ENCODE assay signal across 9 cellular contexts in the genomic region with DNA sequence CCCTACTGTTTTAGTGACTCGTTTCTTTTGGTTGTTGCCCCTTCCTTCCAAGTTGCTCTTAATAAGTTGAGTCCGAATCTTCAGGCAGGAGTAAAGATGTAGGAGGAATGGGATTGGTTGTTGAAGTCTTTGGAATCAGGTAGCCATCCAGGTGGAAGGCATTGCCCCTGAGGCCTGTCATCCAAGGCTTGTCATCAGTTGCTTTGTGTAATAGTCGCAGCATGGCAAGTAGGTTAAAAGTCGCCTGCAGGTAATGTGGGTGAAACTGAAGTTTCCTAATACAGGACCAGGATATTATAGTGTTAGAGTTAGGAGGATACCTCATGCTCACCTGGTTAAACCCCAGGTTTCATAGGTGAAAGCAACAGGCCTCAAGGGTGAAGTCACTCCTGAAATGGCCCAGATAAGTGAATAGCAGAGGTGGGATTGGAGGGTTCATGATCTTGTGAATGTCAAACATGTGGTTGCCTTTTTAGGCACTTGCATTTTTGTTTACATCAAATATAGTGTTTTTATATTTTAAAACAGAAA. TPM values are rescaled to one million over a fixed set of nuclear protein-coding genes. Genes with fewer than 3 reads are reported as not detected.
A peak's percentile ranks its signal among the peaks of the same experiment; 100 is the strongest.
DNase-seq lines count a peak whose midpoint lies in the region; ATAC-seq, FAIRE-seq and TF ChIP-seq lines count a peak whose summit lies in the region.
"Had no signal": no experiment of that assay in that cellular context is flagged by ENCODE, and none has a peak within 500 bp of the region (broad histone marks: within the 10 kb centered on the region; RNA-seq: fewer than 3 reads in every experiment).

No MANE protein-coding gene starts in this region.

- ATAC-seq in right lobe of liver (peak in 3 of 4 donors; percentile 4 to 27 (median 24)), HG02678 (IDR thresholded peaks at IDR 0.05; ENCODE audit: unreplicated experiment) (no peak)

- TF ChIP-seq CTCF in astrocyte (IDR thresholded peaks at IDR 0.05; ENCODE audit: insufficient read depth, low read depth, low read length) (no peak), right lobe of liver (IDR thresholded peaks at IDR 0.05) (no peak)

- peak overlapping the region; percentile 96 for H3K4me2 ChIP-seq in astrocyte (ENCODE audit: low read length)

- H3K36me3 Mint-ChIP-seq in activated T-cell treated with anti-CD3 and anti-CD28 coated beads, Interleukin-2, amount 50 U/mL, for 24 hours (ENCODE audit: low read depth), result no peaks in the 10 kb centered on the region
- H3K36me3 Mint-ChIP-seq in astrocyte (ENCODE audit: low read depth, unreplicated experiment), result peaks cover 4% of the 10 kb centered on the region

- FAIRE-seq in astrocyte (lab: Jason Lieb, UNC), result no peak

- peak overlapping the region; percentile 93 for H2AFZ ChIP-seq in astrocyte (ENCODE audit: low read depth, low read length)

- H3K27ac ChIP-seq in astrocyte (ENCODE audit: low read depth, low read length) (no peak overlapping the region), right lobe of liver (peak overlapping the region; percentile 84 to 97 (median 85)), thymus (ENCODE audit: low read depth) (no peak overlapping the region)

- peaks cover 9% of the 10 kb centered on the region for H4K20me1 ChIP-seq in astrocyte (ENCODE audit: insufficient read depth, low read length)

- no peak for TF ChIP-seq POLR2A in right lobe of liver (IDR thresholded peaks at IDR 0.05)

- H3K79me2 ChIP-seq in astrocyte (ENCODE audit: insufficient read depth, low read length), result peaks cover 46% of the 10 kb centered on the region

- H3K36me3 ChIP-seq in astrocyte (ENCODE audit: insufficient read depth, low read length), result peaks cover 2% of the 10 kb centered on the region
- H3K36me3 ChIP-seq in right lobe of liver, result no peaks in the 10 kb centered on the region
- no peaks in the 10 kb centered on the region for H3K36me3 ChIP-seq in thymus (ENCODE audit: control insufficient read depth, insufficient read depth)

- H3K27me3 Mint-ChIP-seq in activated T-cell treated with anti-CD3 and anti-CD28 coated beads, Interleukin-2, amount 50 U/mL, for 24 hours, result peaks cover 29% of the 10 kb centered on the region
- H3K27me3 Mint-ChIP-seq in astrocyte (ENCODE audit: low read depth, unreplicated experiment), result no peaks in the 10 kb centered on the region

- H3K9me3 ChIP-seq in astrocyte (ENCODE audit: insufficient read depth, low read depth, low read length) (no peaks in the 10 kb centered on the region), right lobe of liver (no peaks in the 10 kb centered on the region), thymus (ENCODE audit: control insufficient read depth) (no peaks in the 10 kb centered on the region)

- H3K9me3 Mint-ChIP-seq in activated T-cell treated with anti-CD3 and anti-CD28 coated beads, Interleukin-2, amount 50 U/mL, for 24 hours, result no peaks in the 10 kb centered on the region
- H3K9me3 Mint-ChIP-seq in astrocyte (ENCODE audit: unreplicated experiment), result no peaks in the 10 kb centered on the region

- H3K4me3 ChIP-seq in astrocyte (ENCODE audit: insufficient read depth, low read depth, low read length) (peak overlapping the region; percentile 85), right lobe of liver (peak overlapping the region; percentile 92 to 96 (median 96)), thymus (ENCODE audit: low read length) (peak overlapping the region; percentile 84)

- intact Hi-C loops in right lobe of liver (cut with DNase I), result no loop called here

- H3K4me1 Mint-ChIP-seq in activated T-cell treated with anti-CD3 and anti-CD28 coated beads, Interleukin-2, amount 50 U/mL, for 24 hours (ENCODE audit: low read depth), result peaks cover 13% of the 10 kb centered on the region
- peaks cover 10% of the 10 kb centered on the region for H3K4me1 Mint-ChIP-seq in astrocyte (ENCODE audit: low read depth, unreplicated experiment)

- H3K27me3 ChIP-seq in astrocyte (ENCODE audit: insufficient read depth, low read length) (no peaks in the 10 kb centered on the region), right lobe of liver (no peaks in the 10 kb centered on the region), thymus (ENCODE audit: control insufficient read depth, insufficient read depth) (no peaks in the 10 kb centered on the region)

- 25% methylated on average over 4 of the region's 4 CpGs for WGBS in right lobe of liver (ENCODE audit: insufficient coverage, low coverage, low lambda C conversion rate, missing lambda C conversion rate)
- 86% methylated on average over 4 of the region's 4 CpGs for WGBS in thymus

- H3K27ac Mint-ChIP-seq in activated T-cell treated with anti-CD3 and anti-CD28 coated beads, Interleukin-2, amount 50 U/mL, for 24 hours, result peak overlapping the region; percentile 63
- H3K27ac Mint-ChIP-seq in astrocyte (ENCODE audit: unreplicated experiment), result peak overlapping the region; percentile 44

- peak overlapping the region; percentile 86 for H3K9ac ChIP-seq in astrocyte (ENCODE audit: low read length)

- no peak for DNase-seq in activated T-cell treated with anti-CD3 and anti-CD28 coated beads, Interleukin-2, amount 50 U/mL, for 24 hours
- no peak for DNase-seq in activated T-cell treated with anti-CD3 and anti-CD28 coated beads, Interleukin-2, amount 50 U/mL, for 48 hours
- DNase-seq in astrocyte (ENCODE audit: low read depth) (no peak), right lobe of liver (no peak), middle frontal gyrus (ENCODE audit: extremely low spot score, low spot score) (no peak)
- DNase-seq in stimulated activated CD4-positive, alpha-beta T cell treated with anti-CD3 and anti-CD28 coated beads, Interleukin-4, amount 100 ng/mL, for 1 hour, result no peak
- DNase-seq: stimulated activated CD4-positive, alpha-beta T cell treated with anti-CD3 and anti-CD28 coated beads, Interleukin-2, amount 100 ng/mL, for 48 hours had no signal

- H3K4me1 ChIP-seq in astrocyte (ENCODE audit: insufficient read depth, low read length), result peaks cover 5% of the 10 kb centered on the region
- peaks cover 0 to 38% (median 6%) of the 10 kb centered on the region in 4 donors for H3K4me1 ChIP-seq in right lobe of liver
- peaks cover 3% of the 10 kb centered on the region for H3K4me1 ChIP-seq in thymus (ENCODE audit: control insufficient read depth, insufficient read depth, low read length)

- H3K4me3 Mint-ChIP-seq in activated T-cell treated with anti-CD3 and anti-CD28 coated beads, Interleukin-2, amount 50 U/mL, for 24 hours, result peak overlapping the region; percentile 82
- peak overlapping the region; percentile 92 for H3K4me3 Mint-ChIP-seq in astrocyte (ENCODE audit: unreplicated experiment)

RNA-seq across cellular contexts. Expression of a gene that starts 0.9 kb away (rescaled TPM):
- total RNA-seq in astrocyte (14.9 and 16.4 TPM in 2 replicates), right lobe of liver (10 to 100 TPM; 27.4 to 82.6 (median 68.1) TPM)
- 18.9 TPM for polyA plus RNA-seq in thymus

RNA-seq across cellular contexts. Expression of a gene that starts 29.1 kb away (rescaled TPM):
- total RNA-seq in astrocyte, result 6.0 and 7.3 TPM in 2 replicates
- total RNA-seq in right lobe of liver, result 1 to 10 TPM; 1.8 to 8.3 (median 4.5) TPM
- polyA plus RNA-seq in thymus, result 6.0 TPM

Comparison
In these comparisons a context has a peak if more than half of its experiments do, and no peak if none do; other contexts are left out.
1. H3K27ac ChIP-seq: peak in right lobe of liver (3 of 3); none in astrocyte (single experiment) and thymus (single experiment).
2. Peak in every context shown above with its lines, with median percentiles within 50 percentile points of each other: H3K4me3 ChIP-seq.